8 cellular contexts compared by ENCODE assay signal in the genomic region with DNA sequence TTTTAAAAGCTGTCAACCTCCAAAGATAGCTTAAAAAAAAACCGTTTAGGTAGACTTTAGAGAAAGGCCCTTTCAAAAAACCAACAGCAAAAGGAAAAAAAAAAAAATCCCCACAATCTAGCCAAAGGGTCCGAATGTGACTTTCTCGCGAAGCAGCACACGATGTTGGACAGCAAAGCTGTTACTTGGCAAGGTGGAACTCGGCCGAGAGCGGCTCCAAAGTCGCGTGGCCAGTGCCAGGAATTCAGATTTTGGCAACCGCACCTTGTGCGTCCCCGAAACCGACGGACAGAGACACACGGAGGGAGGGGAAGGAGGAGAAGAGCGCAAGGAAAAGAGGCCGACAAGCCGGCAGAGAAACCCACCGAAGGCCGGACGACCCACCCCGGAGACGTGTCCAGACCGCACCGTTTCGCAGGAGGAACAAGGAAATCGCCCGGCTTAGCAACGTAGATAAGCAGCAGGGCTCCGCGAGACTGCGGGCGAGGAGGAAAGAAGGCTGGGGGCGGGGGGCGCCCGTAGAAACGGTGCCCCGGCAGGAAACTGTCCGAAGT.
DNase-seq lines count a peak whose midpoint lies in the region; ATAC-seq and TF ChIP-seq lines count a peak whose summit lies in the region.

No MANE protein-coding gene starts in this region.

- H3K4me3 Mint-ChIP-seq in Caco-2 (ENCODE audit: unreplicated experiment) (peak overlapping the region; percentile 92), progenitor cell of endocrine pancreas (ENCODE audit: low read depth) (peak overlapping the region; percentile 97)
- peak overlapping the region; percentile 78 for H3K4me3 Mint-ChIP-seq in activated T-helper 17 cell treated with anti-CD3 and anti-CD28 coated beads, Interleukin-2, amount 50 U/mL, for 72 hours

- CTCF ChIA-PET in Caco-2 (lab: Charles Lee) = interaction anchor here (5.3 kb wide), 1 partner anchor 523 kb away, joined by 43 read pairs; no protein-coding TSS in a partner anchor

- no peak for ATAC-seq in activated T-helper 17 cell treated with anti-CD3 and anti-CD28 coated beads, Interleukin-2, amount 50 U/mL, for 72 hours (replicated peaks)
- ATAC-seq in heart right ventricle (peak; percentile 30 to 67 (median 55)), HG03432 (IDR thresholded peaks at IDR 0.05; ENCODE audit: unreplicated experiment) (no peak), GM21528 (IDR thresholded peaks at IDR 0.05; ENCODE audit: low FRiP score, unreplicated experiment) (no peak), HG02885 (IDR thresholded peaks at IDR 0.05; ENCODE audit: poor library complexity, unreplicated experiment) (no peak)

- no peaks in the 10 kb centered on the region for H3K9me3 ChIP-seq in Caco-2
- H3K9me3 ChIP-seq in heart right ventricle = no peaks in the 10 kb centered on the region

- H3K27ac Mint-ChIP-seq in Caco-2 (ENCODE audit: unreplicated experiment) (no peak overlapping the region), progenitor cell of endocrine pancreas (peak overlapping the region; percentile 96)
- H3K27ac Mint-ChIP-seq in activated T-helper 17 cell treated with anti-CD3 and anti-CD28 coated beads, Interleukin-2, amount 50 U/mL, for 72 hours = no peak overlapping the region

- WGBS in heart right ventricle, 2 donors = 1% methylated on average over 40 of the region's 40 CpGs

- H3K4me3 ChIP-seq in Caco-2 (ENCODE audit: low read depth, low read length) = peak overlapping the region; percentile 56
- peak overlapping the region; percentile 47 to 69 (median 61) for H3K4me3 ChIP-seq in heart right ventricle

- BruUV-seq in Caco-2 (replicated peaks; lab: Mats Ljungman, UMichigan) = no TSS peak

- peak overlapping the region; percentile 72 to 96 (median 86) for H3K27ac ChIP-seq in heart right ventricle

- no peaks in the 10 kb centered on the region for H3K36me3 ChIP-seq in Caco-2 (ENCODE audit: control insufficient read depth, insufficient read depth, low read length)
- no peaks in the 10 kb centered on the region for H3K36me3 ChIP-seq in heart right ventricle

- TF ChIP-seq CTCF in Caco-2 (IDR thresholded peaks at IDR 0.05; ENCODE audit: insufficient read depth in 1 of 2, low read depth in 1 of 2, low read length in 1 of 2, severe bottlenecking in 1 of 2, unreplicated experiment in 1 of 2) (no peak), heart right ventricle (IDR thresholded peaks at IDR 0.05) (no peak), progenitor cell of endocrine pancreas (IDR thresholded peaks at IDR 0.05; ENCODE audit: unreplicated experiment) (no peak)

- POLR2A ChIA-PET in Caco-2 (lab: Charles Lee) = interaction anchor here (0.6 kb wide), 1 partner anchor 106 kb away, joined by 6 read pairs; no protein-coding TSS in a partner anchor

- H3K4me1 Mint-ChIP-seq in Caco-2 (ENCODE audit: low read depth, unreplicated experiment) (peaks cover 11% of the 10 kb centered on the region), progenitor cell of endocrine pancreas (ENCODE audit: low read depth) (peaks cover 51% of the 10 kb centered on the region)
- peaks cover 14% of the 10 kb centered on the region for H3K4me1 Mint-ChIP-seq in activated T-helper 17 cell treated with anti-CD3 and anti-CD28 coated beads, Interleukin-2, amount 50 U/mL, for 72 hours

- H3K36me3 Mint-ChIP-seq in Caco-2 (ENCODE audit: insufficient read depth, unreplicated experiment) = peaks cover 19% of the 10 kb centered on the region
- H3K36me3 Mint-ChIP-seq in activated T-helper 17 cell treated with anti-CD3 and anti-CD28 coated beads, Interleukin-2, amount 50 U/mL, for 72 hours (ENCODE audit: low read depth) = no peaks in the 10 kb centered on the region
- peaks cover 10% of the 10 kb centered on the region for H3K36me3 Mint-ChIP-seq in progenitor cell of endocrine pancreas (ENCODE audit: insufficient read depth)

- H3K4me1 ChIP-seq in Caco-2 = no peaks in the 10 kb centered on the region
- H3K4me1 ChIP-seq in heart right ventricle = peaks cover 0 to 36% (median 16%) of the 10 kb centered on the region in 9 donors

- H3K9me3 Mint-ChIP-seq in Caco-2 (ENCODE audit: unreplicated experiment) (no peaks in the 10 kb centered on the region), progenitor cell of endocrine pancreas (ENCODE audit: low read depth) (no peaks in the 10 kb centered on the region)
- no peaks in the 10 kb centered on the region for H3K9me3 Mint-ChIP-seq in activated T-helper 17 cell treated with anti-CD3 and anti-CD28 coated beads, Interleukin-2, amount 50 U/mL, for 72 hours

- intact Hi-C loops in Caco-2 (cut with micrococcal nuclease; ENCODE audit: unreplicated experiment) (loop anchor here (5.0 kb wide), 3 partner anchors 71 to 431 kb away; no protein-coding TSS in a partner anchor), heart right ventricle (cut with DNase I) (loop anchor here in 8 of 10 donors (2.0 to 10.0 kb wide), 9 partner anchors 71 to 619 kb away; a partner anchor contains a TSS)

- H3K27me3 ChIP-seq in Caco-2 (replicated peaks; ENCODE audit: control insufficient read depth, insufficient read depth, low read length) = no peaks in the 10 kb centered on the region
- peaks cover 0 to 86% (median 40%) of the 10 kb centered on the region in 7 donors for H3K27me3 ChIP-seq in heart right ventricle

- DNase-seq in Caco-2 (peak; percentile 44 to 47), LHCN-M2 (ENCODE audit: low read depth) (peak; percentile 61), heart right ventricle (peak; percentile 62 to 68), progenitor cell of endocrine pancreas (ENCODE audit: low spot score, unreplicated experiment) (peak; percentile 29)

- no peaks in the 10 kb centered on the region for H3K27me3 Mint-ChIP-seq in Caco-2 (ENCODE audit: insufficient read depth, unreplicated experiment)
- H3K27me3 Mint-ChIP-seq in activated T-helper 17 cell treated with anti-CD3 and anti-CD28 coated beads, Interleukin-2, amount 50 U/mL, for 72 hours = peaks cover 68% of the 10 kb centered on the region
- H3K27me3 Mint-ChIP-seq in progenitor cell of endocrine pancreas = no peaks in the 10 kb centered on the region

Comparison
In these comparisons a context has a peak if more than half of its experiments do, and no peak if none do; other contexts are left out.
1. ATAC-seq: peak in heart right ventricle (8 of 8); none in activated T-helper 17 cell treated with anti-CD3 and anti-CD28 coated beads, Interleukin-2, amount 50 U/mL, for 72 hours (single experiment), HG03432 (single experiment), GM21528 (single experiment) and HG02885 (single experiment).
2. Peak in every context shown above with its lines, with median percentiles within 50 percentile points of each other: DNase-seq and H3K4me3 Mint-ChIP-seq.